8 cellular contexts compared by ENCODE assay signal in the genomic region with DNA sequence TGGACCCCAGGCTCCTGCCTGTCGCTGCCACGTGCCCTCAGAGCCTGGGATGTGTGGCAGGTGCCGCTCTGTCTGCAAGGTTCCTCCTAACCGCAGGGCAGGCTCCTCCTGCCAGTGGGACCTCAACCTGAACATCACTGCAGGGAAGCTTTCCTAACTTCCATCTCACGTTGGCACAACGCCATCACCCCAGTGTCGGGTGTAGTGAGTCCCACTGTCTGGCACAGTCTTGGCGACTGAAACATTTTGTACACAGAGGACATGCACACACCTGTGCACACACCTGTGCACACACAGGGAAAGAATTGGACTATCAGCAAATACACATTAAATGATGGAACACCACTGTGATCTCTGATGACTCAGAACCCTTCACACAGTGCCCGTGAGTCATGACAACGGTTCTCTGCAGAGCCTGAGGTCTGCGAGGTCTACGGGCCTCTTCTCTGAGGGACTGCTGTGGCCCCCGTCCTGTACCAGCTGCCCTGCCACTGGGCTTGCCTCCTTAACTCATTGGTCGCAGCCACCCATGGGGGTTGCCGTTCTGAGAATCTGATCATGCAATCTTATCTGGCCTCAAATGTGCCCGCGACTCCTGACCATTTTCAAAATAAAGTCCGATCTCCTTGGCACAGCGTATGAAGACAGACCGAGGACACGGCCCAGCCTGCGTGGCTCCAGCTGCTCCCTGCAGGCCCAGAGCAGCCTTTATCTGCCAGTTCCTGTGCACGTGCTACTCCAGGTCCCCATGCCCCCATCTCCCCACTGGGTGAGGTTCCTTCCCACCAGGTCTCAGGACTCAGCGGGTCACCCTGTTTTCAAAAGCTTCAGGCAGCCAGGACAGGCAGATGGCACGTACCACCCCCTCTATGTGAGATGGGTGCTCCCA. TPM values are rescaled to one million over a fixed set of nuclear protein-coding genes. Genes with fewer than 3 reads are reported as not detected.
DNase-seq lines count a peak whose midpoint lies in the region; ATAC-seq and TF ChIP-seq lines count a peak whose summit lies in the region.

No MANE protein-coding gene starts in this region.

- intact Hi-C loops in mucosa of descending colon (cut with DNase I, micrococcal nuclease), result no loop called here

- DNase-seq in T-helper 1 cell, result no peak
- DNase-seq in NCI-H345 (lab: John Stamatoyannopoulos, UW), result peak; percentile 96
- no peak for DNase-seq in mucosa of descending colon
- no peak for DNase-seq in HEK293T (ENCODE audit: extremely low spot score)

- H3K27ac ChIP-seq in angular gyrus (ENCODE audit: low read depth, low read length), result peak overlapping the region; percentile 56

- H3K9me3 ChIP-seq in mucosa of descending colon, result no peaks in the 10 kb centered on the region

- POLR2A ChIA-PET in HEK293T (lab: Yijun Ruan, JAX), result interaction anchor here (0.9 to 1.4 kb wide), 3 partner anchors 10 to 269 kb away, joined by 4 to 6 read pairs (median 4); no protein-coding TSS in a partner anchor

- peaks cover 42% of the 10 kb centered on the region for H3K4me1 Mint-ChIP-seq in T-helper 1 cell treated with Interleukin-12 subunit alpha and Interleukin-12 subunit beta and Interleukin-4 antibody, amounts not matched to agents 30 μg/mL and 1 μg/mL, for 36 hours (ENCODE audit: low read depth)

- peaks cover 13% of the 10 kb centered on the region for H3K4me1 ChIP-seq in mucosa of descending colon (ENCODE audit: low read depth)

- no peak overlapping the region for H3K4me3 Mint-ChIP-seq in T-helper 1 cell treated with Interleukin-12 subunit alpha and Interleukin-12 subunit beta and Interleukin-4 antibody, amounts not matched to agents 30 μg/mL and 1 μg/mL, for 36 hours

- no peaks in the 10 kb centered on the region for H3K9me3 Mint-ChIP-seq in T-helper 1 cell treated with Interleukin-12 subunit alpha and Interleukin-12 subunit beta and Interleukin-4 antibody, amounts not matched to agents 30 μg/mL and 1 μg/mL, for 36 hours

- no peaks in the 10 kb centered on the region for H3K36me3 ChIP-seq in mucosa of descending colon (ENCODE audit: low read depth)

- CTCF ChIA-PET in HEK293T (lab: Yijun Ruan, JAX), result interaction anchor here (1.0 to 1.1 kb wide), 2 partner anchors 13 to 122 kb away, joined by 3 to 4 read pairs; no protein-coding TSS in a partner anchor

- peaks cover 12% of the 10 kb centered on the region for H3K36me3 Mint-ChIP-seq in T-helper 1 cell treated with Interleukin-12 subunit alpha and Interleukin-12 subunit beta and Interleukin-4 antibody, amounts not matched to agents 30 μg/mL and 1 μg/mL, for 36 hours (ENCODE audit: low read depth)

- H3K27me3 Mint-ChIP-seq in T-helper 1 cell treated with Interleukin-12 subunit alpha and Interleukin-12 subunit beta and Interleukin-4 antibody, amounts not matched to agents 30 μg/mL and 1 μg/mL, for 36 hours (ENCODE audit: low read depth), result no peaks in the 10 kb centered on the region

- TF ChIP-seq CTCF in mucosa of descending colon (IDR thresholded peaks at IDR 0.05), result no peak

- peak overlapping the region; percentile 96 for H3K27ac Mint-ChIP-seq in T-helper 1 cell treated with Interleukin-12 subunit alpha and Interleukin-12 subunit beta and Interleukin-4 antibody, amounts not matched to agents 30 μg/mL and 1 μg/mL, for 36 hours

- ATAC-seq in mucosa of descending colon, result peak; percentile 16
- no peak for ATAC-seq in HG02870 (IDR thresholded peaks at IDR 0.05; ENCODE audit: unreplicated experiment)
- no peak for ATAC-seq in GM18868 (IDR thresholded peaks at IDR 0.05; ENCODE audit: unreplicated experiment)

- no peak overlapping the region for H3K4me3 ChIP-seq in mucosa of descending colon

TF ChIP-seq in HEK293T, 16 proteins besides CTCF, POLR2A, EP300 and RAD21:
- TF ChIP-seq TARDBP (IDR thresholded peaks at IDR 0.05) (no peak), FOXK2 (IDR thresholded peaks at IDR 0.05) (no peak), ZNF384 (IDR thresholded peaks at IDR 0.05) (no peak), PKNOX1 (IDR thresholded peaks at IDR 0.05) (no peak), CTBP1 (IDR thresholded peaks at IDR 0.05; ENCODE audit: borderline replicate concordance) (no peak), BHLHE40 (IDR thresholded peaks at IDR 0.05; ENCODE audit: borderline replicate concordance) (no peak), SP1 (IDR thresholded peaks at IDR 0.05) (no peak), SUZ12 (IDR thresholded peaks at IDR 0.05) (no peak), FOXA1 (IDR thresholded peaks at IDR 0.05) (no peak), ELF4 (IDR thresholded peaks at IDR 0.05) (no peak), HDGF (IDR thresholded peaks at IDR 0.05; ENCODE audit: borderline replicate concordance) (no peak), LEF1 (IDR thresholded peaks at IDR 0.05; ENCODE audit: borderline replicate concordance) (no peak), L3MBTL2 (conservative IDR thresholded peaks at IDR 0.05) (no peak)

RNA-seq across cellular contexts. Expression of gene CCDC57, which starts 7.6 kb away (rescaled TPM):
- 10 to 100 TPM; 41.3 to 46.3 (median 45.4) TPM for total RNA-seq in mucosa of descending colon

RNA-seq across cellular contexts. Expression of gene SLC16A3, which starts 23.8 kb away (rescaled TPM):
- total RNA-seq in mucosa of descending colon, result 100 to 1,000 TPM in 2 of 3 donors, 10 to 100 TPM in 1; 41.0 to 150 (median 104) TPM
